Comparison of ENCODE assay signal across 8 cellular contexts in genomic region chr1:27858072-27858948, GRCh38. TPM values are rescaled to one million over a fixed set of nuclear protein-coding genes. Genes with fewer than 3 reads are reported as not detected.
DNase-seq lines count a peak whose midpoint lies in the region; ATAC-seq and TF ChIP-seq lines count a peak whose summit lies in the region.

No MANE protein-coding gene starts in this region.

- POLR2A ChIA-PET in MCF 10A (lab: Yijun Ruan, JAX): interaction anchor here (0.6 to 1.6 kb wide), 5 partner anchors 25 to 233 kb away, joined by 3 to 10 read pairs (median 3); no protein-coding TSS in a partner anchor

- H3K36me3 Mint-ChIP-seq in MCF 10A (ENCODE audit: insufficient read depth, unreplicated experiment): peaks cover 6% of the 10 kb centered on the region

- TF ChIP-seq CTCF in VCaP (conservative IDR thresholded peaks at IDR 0.05) (peak; percentile 92), MCF 10A (IDR thresholded peaks at IDR 0.05; ENCODE audit: unreplicated experiment) (peak; percentile 97)

- H3K9me3 Mint-ChIP-seq in MCF 10A (ENCODE audit: unreplicated experiment): no peaks in the 10 kb centered on the region

- no TSS peak for BruUV-seq in MCF 10A (replicated peaks; lab: Mats Ljungman, UMichigan)

- intact Hi-C loops in MCF 10A (cut with micrococcal nuclease): loop anchor here (2.0 to 5.0 kb wide), 5 partner anchors 46 to 349 kb away; partner anchors contain the start of gene XKR8

- DNase-seq in DMS79 (lab: John Stamatoyannopoulos, UW) (peak; percentile 85), NCI-H2171 treated with DMSO at 0.1 percent for 48 hours (lab: John Stamatoyannopoulos, UW) (peak; percentile 85), MCF 10A (ENCODE audit: unreplicated experiment) (peak; percentile 91), inferior parietal cortex (ENCODE audit: extremely low spot score) (peak; percentile 89)
- DNase-seq in stimulated activated CD4-positive, alpha-beta T cell treated with anti-CD3 and anti-CD28 coated beads, Interleukin-15, amount 100 ng/mL, for 1 hour (ENCODE audit: low read depth in 1 of 2, low spot score in 1 of 2): peak; percentile 72 to 79

- CTCF ChIA-PET in MCF 10A (lab: Yijun Ruan, JAX): interaction anchor here (0.5 to 6.1 kb wide), 14 partner anchors 8 to 355 kb away, joined by 3 to 74 read pairs (median 3); no protein-coding TSS in a partner anchor

- peak overlapping the region; percentile 38 for H3K4me3 Mint-ChIP-seq in MCF 10A (ENCODE audit: unreplicated experiment)

- ATAC-seq in HG02678 (IDR thresholded peaks at IDR 0.05; ENCODE audit: unreplicated experiment): peak; percentile 69
- no peak for ATAC-seq in GM21515 (IDR thresholded peaks at IDR 0.05; ENCODE audit: unreplicated experiment)

- H3K27ac ChIP-seq in VCaP: peak overlapping the region; percentile 31; the same call in 1 of the 2 replicates

- H3K27ac Mint-ChIP-seq in MCF 10A (ENCODE audit: low read depth, unreplicated experiment): peak overlapping the region; percentile 84

- peaks cover 23% of the 10 kb centered on the region for H3K4me1 Mint-ChIP-seq in MCF 10A (ENCODE audit: insufficient read depth, unreplicated experiment)

- no peaks in the 10 kb centered on the region for H3K27me3 Mint-ChIP-seq in MCF 10A (ENCODE audit: insufficient read depth, unreplicated experiment)

RNA-seq across cellular contexts. Expression of gene THEMIS2, which starts 14.0 kb away (rescaled TPM):
- 1.5 and 1.7 TPM in 2 replicates for total RNA-seq in MCF 10A (2022)

RNA-seq across cellular contexts. Expression of gene PPP1R8, which starts 27.7 kb away (rescaled TPM):
- 48.6 and 51.1 TPM in 2 replicates for total RNA-seq in MCF 10A (2022)

RNA-seq across cellular contexts. Expression of gene RPA2, which starts 56.1 kb away (rescaled TPM):
- 22.3 and 25.7 TPM in 2 replicates for total RNA-seq in MCF 10A (2022)
